Comparison of ENCODE assay signal across 16 cellular contexts in the genomic region with DNA sequence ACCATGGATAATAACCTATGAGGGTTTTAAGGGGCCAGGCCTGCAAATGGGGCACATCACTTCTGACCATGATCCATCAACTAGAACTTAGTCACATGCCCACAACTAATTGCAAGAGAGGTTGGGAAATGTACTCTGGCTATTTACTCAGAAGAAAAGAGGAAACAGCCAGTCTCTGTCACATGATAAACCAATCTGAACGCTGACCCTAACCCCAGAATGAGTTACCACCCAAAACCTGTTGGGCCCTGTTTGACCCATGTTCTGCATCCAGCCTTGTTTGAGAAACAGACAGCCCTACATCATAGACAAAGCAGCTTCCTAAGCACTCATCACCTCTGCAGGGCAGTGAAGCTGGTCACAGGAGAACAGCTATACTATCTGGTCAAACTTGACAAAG. TPM values are rescaled to one million over a fixed set of nuclear protein-coding genes. Genes with fewer than 3 reads are reported as not detected.
DNase-seq lines count a peak whose midpoint lies in the region; ATAC-seq and TF ChIP-seq lines count a peak whose summit lies in the region.
"Had no signal": no experiment of that assay in that cellular context is flagged by ENCODE, and none has a peak within 500 bp of the region (broad histone marks: within the 10 kb centered on the region; RNA-seq: fewer than 3 reads in every experiment).

No MANE protein-coding gene starts in this region.

- ATAC-seq in natural killer cell treated with Interleukin-12 subunit alpha and Interleukin-12 subunit beta and Interleukin-15 and Interleukin-18, amount 100 ng/mL, for 72 hours, result peak in 1 of 2 donors; percentile 22
- ATAC-seq in omental fat pad (ENCODE audit: low FRiP score), result no peak
- ATAC-seq in GM21390 (IDR thresholded peaks at IDR 0.05; ENCODE audit: unreplicated experiment), result no peak
- ATAC-seq in GM19467 (IDR thresholded peaks at IDR 0.05; ENCODE audit: unreplicated experiment), result no peak
- ATAC-seq: SK-N-SH treated with all-trans-retinoic acid at 6 μM for 48 hours had no signal

- peak overlapping the region; percentile 98 for H3K27ac Mint-ChIP-seq in dendritic cell treated with granulocyte-macrophage colony-stimulating factor and Interleukin-4, amounts not matched to agents 40 ng/mL and 50 ng/mL, for 4 days
- H3K27ac Mint-ChIP-seq in natural killer cell treated with Interleukin-12 subunit alpha and Interleukin-12 subunit beta and Interleukin-15 and Interleukin-18, amount 100 ng/mL, for 72 hours, result peak overlapping the region in 1 of 2 donors; percentile 68

- H3K4me1 Mint-ChIP-seq in dendritic cell treated with granulocyte-macrophage colony-stimulating factor and Interleukin-4, amounts not matched to agents 40 ng/mL and 50 ng/mL, for 4 days (ENCODE audit: low read depth), result peaks cover 97% of the 10 kb centered on the region
- peaks cover 76 to 78% of the 10 kb centered on the region in 2 donors for H3K4me1 Mint-ChIP-seq in natural killer cell treated with Interleukin-12 subunit alpha and Interleukin-12 subunit beta and Interleukin-15 and Interleukin-18, amount 100 ng/mL, for 72 hours (ENCODE audit: low read depth in 2 of 2)

- no peak for TF ChIP-seq CTCF in omental fat pad (IDR thresholded peaks at IDR 0.05)

- peak; percentile 88 for DNase-seq in CD1c-positive myeloid dendritic cell (ENCODE audit: extremely low spot score)
- DNase-seq in MV-4-11 (lab: John Stamatoyannopoulos, UW), result peak; percentile 94
- DNase-seq in natural killer cell treated with Interleukin-12 subunit alpha and Interleukin-12 subunit beta and Interleukin-15 and Interleukin-18, amount 100 ng/mL, for 72 hours (ENCODE audit: low spot score), result no peak
- DNase-seq in omental fat pad (ENCODE audit: low spot score), result no peak
- no peak for DNase-seq in activated naive CD4-positive, alpha-beta T cell (lab: John Stamatoyannopoulos, UW)
- DNase-seq: activated CD4-positive, alpha-beta T cell treated with anti-CD3 and anti-CD28 coated beads for 48 hours; activated gamma-delta T cell treated with Interleukin-2 at 50 U/mL for 16 hours; central memory CD4-positive, alpha-beta T cell; hypothalamus; mesendoderm; NCI-H1694 treated with DMSO at 0.1 percent for 48 hours had no signal

- intact Hi-C loops in dendritic cell treated with granulocyte-macrophage colony-stimulating factor and Interleukin-4, amounts not matched to agents 40 ng/mL and 50 ng/mL, for 4 days (cut with micrococcal nuclease), result loop anchor here (2.0 kb wide), 1 partner anchor 64 kb away; no protein-coding TSS in a partner anchor

- H3K27me3 Mint-ChIP-seq in dendritic cell treated with granulocyte-macrophage colony-stimulating factor and Interleukin-4, amounts not matched to agents 40 ng/mL and 50 ng/mL, for 4 days, result no peaks in the 10 kb centered on the region
- no peaks in the 10 kb centered on the region for H3K27me3 Mint-ChIP-seq in natural killer cell treated with Interleukin-12 subunit alpha and Interleukin-12 subunit beta and Interleukin-15 and Interleukin-18, amount 100 ng/mL, for 72 hours

- H3K36me3 Mint-ChIP-seq in dendritic cell treated with granulocyte-macrophage colony-stimulating factor and Interleukin-4, amounts not matched to agents 40 ng/mL and 50 ng/mL, for 4 days (ENCODE audit: low read depth), result peaks cover 89% of the 10 kb centered on the region
- peaks cover 18% of the 10 kb centered on the region for H3K36me3 Mint-ChIP-seq in natural killer cell treated with Interleukin-12 subunit alpha and Interleukin-12 subunit beta and Interleukin-15 and Interleukin-18, amount 100 ng/mL, for 72 hours

- peak overlapping the region; percentile 40 for H3K4me3 Mint-ChIP-seq in dendritic cell treated with granulocyte-macrophage colony-stimulating factor and Interleukin-4, amounts not matched to agents 40 ng/mL and 50 ng/mL, for 4 days
- H3K4me3 Mint-ChIP-seq in natural killer cell treated with Interleukin-12 subunit alpha and Interleukin-12 subunit beta and Interleukin-15 and Interleukin-18, amount 100 ng/mL, for 72 hours, result peak overlapping the region; percentile 55

- no peaks in the 10 kb centered on the region for H3K9me3 Mint-ChIP-seq in dendritic cell treated with granulocyte-macrophage colony-stimulating factor and Interleukin-4, amounts not matched to agents 40 ng/mL and 50 ng/mL, for 4 days
- H3K9me3 Mint-ChIP-seq in natural killer cell treated with Interleukin-12 subunit alpha and Interleukin-12 subunit beta and Interleukin-15 and Interleukin-18, amount 100 ng/mL, for 72 hours, result no peaks in the 10 kb centered on the region

RNA-seq across cellular contexts. Expression of a gene that starts 5.8 kb away (rescaled TPM):
- 100 to 1,000 TPM; 163 to 252 TPM for total RNA-seq in natural killer cell treated with Interleukin-12 subunit alpha and Interleukin-12 subunit beta and Interleukin-15 and Interleukin-18, amount 100 ng/mL, for 72 hours
- total RNA-seq in omental fat pad, result 100 to 1,000 TPM; 182 to 443 (median 319) TPM

RNA-seq across cellular contexts. Expression of a gene that starts 53.9 kb away (rescaled TPM):
- total RNA-seq in natural killer cell treated with Interleukin-12 subunit alpha and Interleukin-12 subunit beta and Interleukin-15 and Interleukin-18, amount 100 ng/mL, for 72 hours, result not detected
- total RNA-seq in omental fat pad, result under 1 TPM in 1 of 4 donors, not detected in 3; 0.19 TPM
- total RNA-seq: prostate gland had no signal

RNA-seq across cellular contexts. Expression of a gene that starts 58.9 kb away (rescaled TPM):
- not detected for total RNA-seq in natural killer cell treated with Interleukin-12 subunit alpha and Interleukin-12 subunit beta and Interleukin-15 and Interleukin-18, amount 100 ng/mL, for 72 hours
- not detected for total RNA-seq in omental fat pad
- total RNA-seq: prostate gland had no signal

Comparison
In these comparisons a context has a peak if more than half of its experiments do, and no peak if none do; other contexts are left out.
1. DNase-seq: peak in CD1c-positive myeloid dendritic cell (single experiment) and MV-4-11 (single experiment); none in natural killer cell treated with Interleukin-12 subunit alpha and Interleukin-12 subunit beta and Interleukin-15 and Interleukin-18, amount 100 ng/mL, for 72 hours (single experiment), omental fat pad (single experiment) and activated naive CD4-positive, alpha-beta T cell (0 of 4).